In the genomic region with DNA sequence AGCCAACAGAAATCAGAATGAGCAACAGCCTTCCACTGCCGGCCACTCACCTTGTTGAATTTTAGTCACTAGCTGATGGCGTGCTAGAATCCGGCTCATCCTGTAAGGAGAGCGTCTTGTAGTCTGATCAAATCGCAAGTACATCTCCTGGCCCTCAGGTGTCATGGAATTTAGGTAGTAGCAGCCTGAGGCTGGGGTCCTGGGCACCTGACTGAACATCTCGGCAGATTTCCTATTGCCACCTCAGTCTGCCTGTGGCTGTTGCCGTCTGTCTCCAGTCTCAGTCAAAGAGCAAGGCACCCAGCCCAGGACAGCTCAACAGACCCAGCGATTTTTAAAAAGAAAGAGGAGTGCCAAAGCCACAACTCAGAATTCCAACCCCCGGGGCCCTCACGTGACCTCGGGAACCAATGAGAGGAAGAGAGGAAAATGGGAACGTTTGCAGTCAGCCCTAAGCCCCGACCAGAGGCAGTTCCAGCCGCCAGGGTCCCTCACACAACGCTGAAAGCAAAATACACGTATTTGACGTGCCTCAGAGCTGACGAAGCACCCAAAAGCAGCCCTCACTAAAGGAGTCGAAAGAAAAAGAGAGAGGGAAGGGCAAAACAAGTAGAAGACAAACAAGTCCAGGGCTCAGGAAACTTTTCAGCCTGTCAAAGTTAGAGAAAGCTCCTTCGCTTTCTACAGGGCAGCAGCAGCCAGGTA, we compare ENCODE assay signal across 8 cellular contexts. TPM values are rescaled to one million over a fixed set of nuclear protein-coding genes. Genes with fewer than 3 reads are reported as not detected.
DNase-seq lines count a peak whose midpoint lies in the region; ATAC-seq and TF ChIP-seq lines count a peak whose summit lies in the region.

Gene STARD13, minus strand, starts transcription at position 336 of the 705 bp plus-strand sequence. Its CDS starts 117 bp downstream, at position 219.

- ATAC-seq in activated naive CD8-positive, alpha-beta T cell treated with anti-CD3 and anti-CD28 coated beads, Interleukin-2, amount 10 ng/mL, durations not matched to agents 7 days and 5 days (ENCODE audit: low read depth), result peak; percentile 26

- H3K79me2 ChIP-seq in neural cell (replicated peaks; ENCODE audit: insufficient read depth, low read length), result no peaks in the 10 kb centered on the region

- H4K20me1 ChIP-seq in neural cell (ENCODE audit: insufficient read depth), result no peaks in the 10 kb centered on the region

- no peak for TF ChIP-seq EP300 in neural cell (conservative IDR thresholded peaks at IDR 0.05; ENCODE audit: poor library complexity, severe bottlenecking)

- H3K9me3 Mint-ChIP-seq in activated naive CD8-positive, alpha-beta T cell treated with anti-CD3 and anti-CD28 coated beads, Interleukin-2, amount 10 ng/mL, durations not matched to agents 7 days and 5 days, result no peaks in the 10 kb centered on the region

- no peaks in the 10 kb centered on the region for H3F3A ChIP-seq in neural cell (ENCODE audit: insufficient read depth, low read length, poor library complexity, severe bottlenecking)

- no peak within 1 kb of the TSS for H3K27ac Mint-ChIP-seq in activated naive CD8-positive, alpha-beta T cell treated with anti-CD3 and anti-CD28 coated beads, Interleukin-2, amount 10 ng/mL, durations not matched to agents 7 days and 5 days

- H3K9ac ChIP-seq in neural cell (ENCODE audit: low read length), result no peak within 1 kb of the TSS

- no peak within 1 kb of the TSS for H3K27ac ChIP-seq in neural cell (ENCODE audit: low read length)

- H3K4me3 Mint-ChIP-seq in activated naive CD8-positive, alpha-beta T cell treated with anti-CD3 and anti-CD28 coated beads, Interleukin-2, amount 10 ng/mL, durations not matched to agents 7 days and 5 days, result peak within 1 kb of the TSS; percentile 78

- no peaks in the 10 kb centered on the region for H3K9me3 ChIP-seq in neural cell (ENCODE audit: low read length)

- POLR2A ChIA-PET in activated naive CD8-positive, alpha-beta T cell treated with anti-CD3 and anti-CD28 coated beads, Interleukin-2, amount 10 ng/mL, durations not matched to agents 7 days and 5 days (lab: Charles Lee), result no interaction called here

- no peaks in the 10 kb centered on the region for H3K36me3 ChIP-seq in neural cell (ENCODE audit: insufficient read depth, low read length)

- no peaks in the 10 kb centered on the region for H3K9me2 ChIP-seq in neural cell (ENCODE audit: insufficient read depth, low read length)

- DNase-seq in stimulated activated CD4-positive, alpha-beta T cell treated with anti-CD3 and anti-CD28 coated beads, Interleukin-15, amount 100 ng/mL, for 24 hours, result peak; percentile 30
- no peak for DNase-seq in stimulated activated CD4-positive, alpha-beta T cell treated with anti-CD3 and anti-CD28 coated beads, Interleukin-4, amount 100 ng/mL, for 4 hours
- peak; percentile 92 for DNase-seq in HFF-Myc (ENCODE audit: extremely low read depth, low read depth)
- peak; percentile 37 for DNase-seq in NCI-H2029 (lab: John Stamatoyannopoulos, UW)
- peak; percentile 30 for DNase-seq in activated naive CD8-positive, alpha-beta T cell treated with anti-CD3 and anti-CD28 coated beads, Interleukin-2, amount 10 ng/mL, durations not matched to agents 7 days and 5 days
- DNase-seq in glomerular visceral epithelial cell (ENCODE audit: extremely low spot score), result peak; percentile 97
- no peak for DNase-seq in GF-D8 (lab: John Stamatoyannopoulos, UW)

- H3K4me3 ChIP-seq in HFF-Myc (replicated peaks; ENCODE audit: low read depth, low read length), result peak within 1 kb of the TSS; percentile 74
- peak within 1 kb of the TSS; percentile 21 for H3K4me3 ChIP-seq in neural cell (ENCODE audit: low read length)

- peaks cover 14% of the 10 kb centered on the region for H3K4me1 Mint-ChIP-seq in activated naive CD8-positive, alpha-beta T cell treated with anti-CD3 and anti-CD28 coated beads, Interleukin-2, amount 10 ng/mL, durations not matched to agents 7 days and 5 days

- no peaks in the 10 kb centered on the region for H3K27me3 ChIP-seq in neural cell (ENCODE audit: insufficient read depth, low read depth, low read length)

- TF ChIP-seq CTCF in HFF-Myc (IDR thresholded peaks at IDR 0.05; ENCODE audit: low read depth, low read length, missing control alignments) (peak; percentile 41), neural cell (IDR thresholded peaks at IDR 0.05; ENCODE audit: poor library complexity, severe bottlenecking) (no peak)

- TF ChIP-seq RAD21 in neural cell (conservative IDR thresholded peaks at IDR 0.05), result no peak

- no peak within 1 kb of the TSS for H3K4me2 ChIP-seq in neural cell (ENCODE audit: low read length)

- no peaks in the 10 kb centered on the region for H3K36me3 Mint-ChIP-seq in activated naive CD8-positive, alpha-beta T cell treated with anti-CD3 and anti-CD28 coated beads, Interleukin-2, amount 10 ng/mL, durations not matched to agents 7 days and 5 days

- peaks cover 37% of the 10 kb centered on the region for H3K27me3 Mint-ChIP-seq in activated naive CD8-positive, alpha-beta T cell treated with anti-CD3 and anti-CD28 coated beads, Interleukin-2, amount 10 ng/mL, durations not matched to agents 7 days and 5 days

- no peak within 1 kb of the TSS for H2AFZ ChIP-seq in neural cell (ENCODE audit: low read depth, low read length)

TF ChIP-seq in neural cell, 6 proteins besides CTCF, POLR2A, EP300 and RAD21:
- TF ChIP-seq POLR2AphosphoS5 (IDR thresholded peaks at IDR 0.05) (no peak), SMC3 (conservative IDR thresholded peaks at IDR 0.05; ENCODE audit: poor library complexity) (no peak), MXI1 (conservative IDR thresholded peaks at IDR 0.05; ENCODE audit: poor library complexity, severe bottlenecking) (no peak), EZH2 (IDR thresholded peaks at IDR 0.05; ENCODE audit: borderline replicate concordance, insufficient read depth, low read length, poor library complexity, severe bottlenecking) (no peak), TAF1 (IDR thresholded peaks at IDR 0.05; ENCODE audit: low read depth) (no peak)
TF ChIP-seq in neural cell: peak in this region for 0.

RNA-seq across cellular contexts. Expression of gene STARD13, which starts in this region (rescaled TPM):
- total RNA-seq in activated naive CD8-positive, alpha-beta T cell treated with anti-CD3 and anti-CD28 coated beads, Interleukin-2, amount 10 ng/mL, durations not matched to agents 7 days and 5 days, result under 1 TPM; 0.17 to 0.33 TPM
- 0.05 TPM in 1 of 2 replicates, not detected in the other for polyA plus RNA-seq in neural cell
- 0.23 and 0.73 TPM in 2 replicates for polyA minus RNA-seq in neural cell

Comparison
In these comparisons a context has a peak if more than half of its experiments do, and no peak if none do; other contexts are left out.
1. DNase-seq: peak in stimulated activated CD4-positive, alpha-beta T cell treated with anti-CD3 and anti-CD28 coated beads, Interleukin-15, amount 100 ng/mL, for 24 hours (single experiment), HFF-Myc (single experiment), NCI-H2029 (single experiment) and glomerular visceral epithelial cell (single experiment); none in stimulated activated CD4-positive, alpha-beta T cell treated with anti-CD3 and anti-CD28 coated beads, Interleukin-4, amount 100 ng/mL, for 4 hours (0 of 2) and GF-D8 (single experiment).
2. Peak in DNase-seq and ATAC-seq in activated naive CD8-positive, alpha-beta T cell treated with anti-CD3 and anti-CD28 coated beads, Interleukin-2, amount 10 ng/mL, durations not matched to agents 7 days and 5 days; RNA of the gene not detected or under 1 TPM.